Comparison of ENCODE assay signal across 9 cellular contexts in genomic region chr2:140586379-140586778, GRCh38.
DNase-seq lines count a peak whose midpoint lies in the region; ATAC-seq and TF ChIP-seq lines count a peak whose summit lies in the region.
"Had no signal": no experiment of that assay in that cellular context is flagged by ENCODE, and none has a peak within 500 bp of the region (broad histone marks: within the 10 kb centered on the region; RNA-seq: fewer than 3 reads in every experiment).

No MANE protein-coding gene starts in this region.

- ATAC-seq in GM21825 (IDR thresholded peaks at IDR 0.05; ENCODE audit: unreplicated experiment) = peak; percentile 95
- no peak for ATAC-seq in Right ventricle myocardium superior (ENCODE audit: poor library complexity)

- in situ Hi-C loops in astrocyte of the spinal cord (cut with HindIII; ENCODE audit: low sequenced_read_pairs) = no loop called here

- H3K4me1 Mint-ChIP-seq in osteocyte (ENCODE audit: unreplicated experiment) = peaks cover 9% of the 10 kb centered on the region

- no peak overlapping the region for H3K27ac Mint-ChIP-seq in osteocyte (ENCODE audit: unreplicated experiment)
- H3K27ac Mint-ChIP-seq: T-helper 1 cell treated with Interleukin-12 subunit alpha and Interleukin-12 subunit beta and Interleukin-4 antibody, amounts not matched to agents 30 μg/mL and 1 μg/mL, for 36 hours had no signal

- TF ChIP-seq CTCF in GM12865 (IDR thresholded peaks at IDR 0.05; ENCODE audit: insufficient read depth, low read depth, low read length, missing control alignments) = peak; percentile 75
- TF ChIP-seq CTCF in astrocyte of the spinal cord (IDR thresholded peaks at IDR 0.05; ENCODE audit: low read depth, low read length) = peak; percentile 52
- TF ChIP-seq CTCF in osteocyte (IDR thresholded peaks at IDR 0.05) = peak; percentile 37

- DNase-seq in GM12865 (ENCODE audit: low read depth) (peak; percentile 48), HuH-7.5 (ENCODE audit: low spot score) (peak; percentile 15), astrocyte of the spinal cord (ENCODE audit: low read depth, low spot score) (no peak), osteocyte (ENCODE audit: extremely low spot score, unreplicated experiment) (no peak), NCI-H2107 treated with DMSO at 0.1 percent for 48 hours (lab: John Stamatoyannopoulos, UW; ENCODE audit: unreplicated experiment) (no peak), Right ventricle myocardium superior (no peak), NCI-H2029 (lab: John Stamatoyannopoulos, UW) (no peak)

- intact Hi-C loops in Right ventricle myocardium superior (cut with DNase I) = no loop called here

- H3K36me3 Mint-ChIP-seq in osteocyte (ENCODE audit: unreplicated experiment) = no peaks in the 10 kb centered on the region

- H3K27me3 Mint-ChIP-seq in osteocyte (ENCODE audit: unreplicated experiment) = no peaks in the 10 kb centered on the region

- no peak overlapping the region for H3K4me3 ChIP-seq in GM12865 (ENCODE audit: low read depth, low read length)
- no peak overlapping the region for H3K4me3 ChIP-seq in astrocyte of the spinal cord (ENCODE audit: low read depth, low read length)

- H3K4me3 Mint-ChIP-seq in osteocyte (ENCODE audit: unreplicated experiment) = no peak overlapping the region
- H3K4me3 Mint-ChIP-seq: T-helper 1 cell treated with Interleukin-12 subunit alpha and Interleukin-12 subunit beta and Interleukin-4 antibody, amounts not matched to agents 30 μg/mL and 1 μg/mL, for 36 hours had no signal

- H3K9me3 Mint-ChIP-seq in osteocyte (ENCODE audit: unreplicated experiment) = no peaks in the 10 kb centered on the region
- H3K9me3 Mint-ChIP-seq: T-helper 1 cell treated with Interleukin-12 subunit alpha and Interleukin-12 subunit beta and Interleukin-4 antibody, amounts not matched to agents 30 μg/mL and 1 μg/mL, for 36 hours had no signal

Comparison
In these comparisons a context has a peak if more than half of its experiments do, and no peak if none do; other contexts are left out.
1. DNase-seq: peak in GM12865 (single experiment) and HuH-7.5 (single experiment); none in astrocyte of the spinal cord (single experiment), osteocyte (single experiment), NCI-H2107 treated with DMSO at 0.1 percent for 48 hours (single experiment), Right ventricle myocardium superior (single experiment) and NCI-H2029 (single experiment).
2. Peak in every context shown above with its lines, with median percentiles within 50 percentile points of each other: CTCF ChIP-seq.